ENCODE assay signal across 8 cellular contexts in the genomic region with DNA sequence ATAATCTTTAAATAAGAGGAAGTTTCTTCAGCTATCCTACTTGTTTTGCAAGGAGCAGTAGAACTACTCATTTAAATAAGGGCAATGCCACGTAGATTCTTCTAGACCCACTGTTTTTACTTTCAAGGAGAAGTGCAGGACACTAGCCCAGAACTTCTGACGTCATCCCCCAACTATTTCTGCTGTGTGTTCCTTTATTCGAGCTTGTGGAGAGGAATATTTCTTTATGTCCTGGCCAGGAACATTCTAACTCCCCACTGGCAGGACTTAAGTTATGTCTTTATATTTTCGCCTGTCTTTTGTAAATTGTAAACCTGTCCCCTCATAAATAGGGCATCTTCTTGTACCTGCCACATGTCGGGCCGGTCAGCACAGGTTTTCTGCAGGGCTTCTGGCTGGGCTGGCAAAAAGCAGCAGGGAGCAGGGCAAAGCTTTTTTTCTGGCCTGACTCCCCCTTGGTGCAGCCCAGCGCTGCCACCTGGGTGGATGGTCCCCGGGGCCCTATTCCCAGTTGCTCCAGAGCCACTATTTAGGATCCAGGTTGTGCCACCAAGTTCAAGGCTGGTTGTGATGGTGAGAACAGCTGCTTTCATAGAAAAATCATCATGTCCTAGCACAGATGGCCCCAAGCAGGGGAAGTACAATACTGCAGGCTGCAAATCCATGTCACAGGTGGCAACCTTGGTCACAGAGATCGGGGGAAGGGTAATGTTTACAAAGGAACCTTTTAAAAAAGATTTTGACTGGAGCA. TPM values are rescaled to one million over a fixed set of nuclear protein-coding genes. Genes with fewer than 3 reads are reported as not detected.
DNase-seq lines count a peak whose midpoint lies in the region; ATAC-seq and TF ChIP-seq lines count a peak whose summit lies in the region.

No MANE protein-coding gene starts in this region.

- H3K4me1 ChIP-seq in naive thymus-derived CD4-positive, alpha-beta T cell (ENCODE audit: control insufficient read depth in 2 of 2, insufficient read depth in 2 of 2, low read length in 2 of 2): peaks cover 43 to 44% of the 10 kb centered on the region in 2 donors

- intact Hi-C loops in naive thymus-derived CD4-positive, alpha-beta T cell (cut with micrococcal nuclease): loop anchor here (1.0 to 10.0 kb wide), 11 partner anchors 9 to 1547 kb away; a partner anchor contains a TSS

- H3K4me3 Mint-ChIP-seq in activated CD4-positive, alpha-beta memory T cell treated with anti-CD3 and anti-CD28 coated beads, Interleukin-2, amount 10 ng/mL, durations not matched to agents 7 days and 5 days: peak overlapping the region; percentile 78
- H3K4me3 Mint-ChIP-seq in naive thymus-derived CD4-positive, alpha-beta T cell: peak overlapping the region; percentile 88 to 96 (median 95)

- DNase-seq in BJ (ENCODE audit: low read depth): peak; percentile 71
- peak; percentile 24 for DNase-seq in NCI-H1694 (lab: John Stamatoyannopoulos, UW)
- DNase-seq in activated CD4-positive, alpha-beta memory T cell treated with anti-CD3 and anti-CD28 coated beads, Interleukin-2, amount 10 ng/mL, durations not matched to agents 7 days and 5 days: peak; percentile 17
- peak; percentile 95 for DNase-seq in fibroblast of gingiva (ENCODE audit: low read depth)
- DNase-seq in naive thymus-derived CD4-positive, alpha-beta T cell: peak in 2 of 9 donors; percentile 25 to 26

- POLR2A ChIA-PET in BJ (lab: Charles Lee): interaction anchor here (0.6 to 1.6 kb wide), 5 partner anchors 8 to 209 kb away, joined by 3 to 10 read pairs (median 6); no protein-coding TSS in a partner anchor
- POLR2A ChIA-PET in activated CD4-positive, alpha-beta memory T cell treated with anti-CD3 and anti-CD28 coated beads, Interleukin-2, amount 10 ng/mL, durations not matched to agents 7 days and 5 days (lab: Charles Lee): interaction anchor here (0.9 to 7.6 kb wide), 10 partner anchors 9 to 1548 kb away, joined by 3 to 93 read pairs (median 6); a partner anchor contains a TSS
- POLR2A ChIA-PET in naive thymus-derived CD4-positive, alpha-beta T cell (lab: Charles Lee): interaction anchor here (0.6 to 5.1 kb wide), 6 partner anchors 9 to 1999 kb away, joined by 3 to 39 read pairs (median 6); a partner anchor contains a TSS

- peak; percentile 19 for ATAC-seq in GM19455 (IDR thresholded peaks at IDR 0.05; ENCODE audit: unreplicated experiment)
- peak; percentile 10 for ATAC-seq in naive thymus-derived CD4-positive, alpha-beta T cell
- no peak for ATAC-seq in HG02759 (IDR thresholded peaks at IDR 0.05; ENCODE audit: unreplicated experiment)
- ATAC-seq in HG03159 (IDR thresholded peaks at IDR 0.05; ENCODE audit: unreplicated experiment): no peak

- CTCF ChIA-PET in BJ (lab: Yijun Ruan, JAX): interaction anchor here (0.6 to 4.3 kb wide), 16 partner anchors 12 to 209 kb away, joined by 3 to 32 read pairs (median 4); no protein-coding TSS in a partner anchor
- CTCF ChIA-PET in activated CD4-positive, alpha-beta memory T cell treated with anti-CD3 and anti-CD28 coated beads, Interleukin-2, amount 10 ng/mL, durations not matched to agents 7 days and 5 days (lab: Charles Lee): interaction anchor here (0.7 to 4.1 kb wide), 11 partner anchors 9 to 210 kb away, joined by 3 to 36 read pairs (median 4); a partner anchor contains a TSS
- CTCF ChIA-PET in naive thymus-derived CD4-positive, alpha-beta T cell (lab: Charles Lee): interaction anchor here (0.8 to 1.4 kb wide), 4 partner anchors 9 to 120 kb away, joined by 3 to 5 read pairs (median 3); no protein-coding TSS in a partner anchor

- H3K9me3 Mint-ChIP-seq in activated CD4-positive, alpha-beta memory T cell treated with anti-CD3 and anti-CD28 coated beads, Interleukin-2, amount 10 ng/mL, durations not matched to agents 7 days and 5 days: no peaks in the 10 kb centered on the region
- H3K9me3 Mint-ChIP-seq in naive thymus-derived CD4-positive, alpha-beta T cell: no peaks in the 10 kb centered on the region

- peak overlapping the region; percentile 76 for H3K27ac Mint-ChIP-seq in activated CD4-positive, alpha-beta memory T cell treated with anti-CD3 and anti-CD28 coated beads, Interleukin-2, amount 10 ng/mL, durations not matched to agents 7 days and 5 days
- peak overlapping the region; percentile 81 to 98 (median 94) for H3K27ac Mint-ChIP-seq in naive thymus-derived CD4-positive, alpha-beta T cell

- H3K27me3 ChIP-seq in BJ (ENCODE audit: control insufficient read depth, insufficient read depth, low read length): no peaks in the 10 kb centered on the region
- no peaks in the 10 kb centered on the region for H3K27me3 ChIP-seq in naive thymus-derived CD4-positive, alpha-beta T cell (ENCODE audit: control insufficient read depth in 2 of 2, insufficient read depth in 2 of 2, low read length in 2 of 2)

- peak overlapping the region; percentile 76 for H3K4me3 ChIP-seq in BJ (ENCODE audit: low read depth, low read length)
- H3K4me3 ChIP-seq in naive thymus-derived CD4-positive, alpha-beta T cell (ENCODE audit: low read length): peak overlapping the region; percentile 80

- peaks cover 3% of the 10 kb centered on the region for H3K36me3 Mint-ChIP-seq in activated CD4-positive, alpha-beta memory T cell treated with anti-CD3 and anti-CD28 coated beads, Interleukin-2, amount 10 ng/mL, durations not matched to agents 7 days and 5 days (ENCODE audit: low read depth)
- peaks cover 0 to 3% (median 0%) of the 10 kb centered on the region in 5 donors for H3K36me3 Mint-ChIP-seq in naive thymus-derived CD4-positive, alpha-beta T cell

- no peaks in the 10 kb centered on the region for H3K27me3 Mint-ChIP-seq in activated CD4-positive, alpha-beta memory T cell treated with anti-CD3 and anti-CD28 coated beads, Interleukin-2, amount 10 ng/mL, durations not matched to agents 7 days and 5 days
- H3K27me3 Mint-ChIP-seq in naive thymus-derived CD4-positive, alpha-beta T cell: no peaks in the 10 kb centered on the region

- peaks cover 52% of the 10 kb centered on the region for H3K4me1 Mint-ChIP-seq in activated CD4-positive, alpha-beta memory T cell treated with anti-CD3 and anti-CD28 coated beads, Interleukin-2, amount 10 ng/mL, durations not matched to agents 7 days and 5 days
- peaks cover 32 to 70% (median 54%) of the 10 kb centered on the region in 7 donors for H3K4me1 Mint-ChIP-seq in naive thymus-derived CD4-positive, alpha-beta T cell

- peak overlapping the region; percentile 81 for H3K27ac ChIP-seq in naive thymus-derived CD4-positive, alpha-beta T cell (ENCODE audit: low read depth, low read length)

- no peak for TF ChIP-seq CTCF in BJ (IDR thresholded peaks at IDR 0.05; ENCODE audit: insufficient read depth, low read depth, low read length)

- H3K36me3 ChIP-seq in BJ (ENCODE audit: control insufficient read depth, insufficient read depth, low read length): no peaks in the 10 kb centered on the region
- H3K36me3 ChIP-seq in naive thymus-derived CD4-positive, alpha-beta T cell (ENCODE audit: control insufficient read depth in 2 of 3, insufficient read depth in 3 of 3, low read length in 3 of 3): no peaks in the 10 kb centered on the region

- no peaks in the 10 kb centered on the region for H3K9me3 ChIP-seq in naive thymus-derived CD4-positive, alpha-beta T cell (ENCODE audit: control insufficient read depth in 2 of 3, low read length in 3 of 3)

RNA-seq across cellular contexts. Expression of a gene that starts 1.8 kb away (rescaled TPM):
- 27.4 and 45.5 TPM in 2 replicates for polyA plus RNA-seq in BJ (2011; rRNA removed)
- polyA minus RNA-seq in BJ (2011; rRNA and poly(A)+ RNA removed): 58.4 and 94.0 TPM in 2 replicates
- 10 to 100 TPM; 18.0 to 18.8 TPM for total RNA-seq in activated CD4-positive, alpha-beta memory T cell treated with anti-CD3 and anti-CD28 coated beads, Interleukin-2, amount 10 ng/mL, durations not matched to agents 7 days and 5 days
- total RNA-seq in naive thymus-derived CD4-positive, alpha-beta T cell: 10 to 100 TPM; 13.4 to 28.6 (median 24.6) TPM
- 10 to 100 TPM; 15.1 to 15.4 TPM for polyA plus RNA-seq in naive thymus-derived CD4-positive, alpha-beta T cell

Comparison
In these comparisons a context has a peak if more than half of its experiments do, and no peak if none do; other contexts are left out.
1. ATAC-seq: peak in GM19455 (single experiment) and naive thymus-derived CD4-positive, alpha-beta T cell (single experiment); none in HG02759 (single experiment) and HG03159 (single experiment).